ENCODE assay signal across 15 cellular contexts in genomic region chr7:86790383-86790782, GRCh38.
DNase-seq lines count a peak whose midpoint lies in the region; ATAC-seq lines count a peak whose summit lies in the region.
"Had no signal": no experiment of that assay in that cellular context is flagged by ENCODE, and none has a peak within 500 bp of the region (broad histone marks: within the 10 kb centered on the region; RNA-seq: fewer than 3 reads in every experiment).

No MANE protein-coding gene starts in this region.

- ATAC-seq in GM18519 (IDR thresholded peaks at IDR 0.05; ENCODE audit: low FRiP score, unreplicated experiment) = peak; percentile 53
- ATAC-seq in GM21447 (IDR thresholded peaks at IDR 0.05; ENCODE audit: unreplicated experiment) = peak; percentile 54
- ATAC-seq in HG02885 (IDR thresholded peaks at IDR 0.05; ENCODE audit: poor library complexity, unreplicated experiment) = peak; percentile 63
- peak; percentile 40 for ATAC-seq in HG03521 (IDR thresholded peaks at IDR 0.05; ENCODE audit: unreplicated experiment)

- DNase-seq in iPS-NIHi11 (ENCODE audit: low spot score) (no peak), CD1c-positive myeloid dendritic cell (ENCODE audit: extremely low spot score) (no peak), superior temporal gyrus (ENCODE audit: extremely low spot score) (no peak), NOMO-1 treated with dmso at 0.1 percent for 144 hours (lab: John Stamatoyannopoulos, UW; ENCODE audit: unreplicated experiment) (no peak)
- DNase-seq: activated CD4-positive, alpha-beta T cell treated with anti-CD3 and anti-CD28 coated beads, Interleukin-2, amount 50 U/mL, for 1 hour; H9; IMR-90; mesenchymal stem cell; NCI-H1105; NCI-H524; occipital lobe had no signal
